ENCODE assay signal across 32 cellular contexts in genomic region chr6:124742971-124743370, GRCh38.
DNase-seq lines count a peak whose midpoint lies in the region; FAIRE-seq and TF ChIP-seq lines count a peak whose summit lies in the region.
"Had no signal": no experiment of that assay in that cellular context is flagged by ENCODE, and none has a peak within 500 bp of the region (broad histone marks: within the 10 kb centered on the region; RNA-seq: fewer than 3 reads in every experiment).

No MANE protein-coding gene starts in this region.

- no peak overlapping the region for H3K27ac Mint-ChIP-seq in CD4-positive, alpha-beta memory T cell
- H3K27ac Mint-ChIP-seq: CD8-positive, alpha-beta T cell; endodermal cell; naive thymus-derived CD8-positive, alpha-beta T cell; WTC11 had no signal

- H3K4me1 Mint-ChIP-seq in CD4-positive, alpha-beta memory T cell = no peaks in the 10 kb centered on the region
- H3K4me1 Mint-ChIP-seq: endodermal cell; naive thymus-derived CD8-positive, alpha-beta T cell; WTC11 had no signal

- H3K27ac ChIP-seq in CD4-positive, alpha-beta memory T cell (ENCODE audit: low read depth, low read length) = no peak overlapping the region
- H3K27ac ChIP-seq: PC-9, stomach, tibial artery had no signal

- intact Hi-C loops in posterior vena cava (cut with DNase I) = no loop called here
- intact Hi-C loops in CD4-positive, alpha-beta memory T cell (cut with micrococcal nuclease) = no loop called here

- peak; percentile 90 for FAIRE-seq in urothelium cell line (lab: Jason Lieb, UNC)
- FAIRE-seq: A204.1 had no signal

- H3K27me3 Mint-ChIP-seq in CD4-positive, alpha-beta memory T cell = peaks cover 0 to 1% of the 10 kb centered on the region in 2 donors
- H3K27me3 Mint-ChIP-seq: naive thymus-derived CD8-positive, alpha-beta T cell had no signal

- H3K36me3 Mint-ChIP-seq in CD4-positive, alpha-beta memory T cell = no peaks in the 10 kb centered on the region
- H3K36me3 Mint-ChIP-seq: CD8-positive, alpha-beta T cell; naive thymus-derived CD8-positive, alpha-beta T cell; WTC11 had no signal

- peak; percentile 9 for DNase-seq in NCI-H2196 (lab: John Stamatoyannopoulos, UW; ENCODE audit: unreplicated experiment)
- DNase-seq in NCI-H2196 treated with DMSO at 0.1 percent for 48 hours (lab: John Stamatoyannopoulos, UW; ENCODE audit: unreplicated experiment) = no peak
- peak; percentile 42 for DNase-seq in amniotic epithelial cell (ENCODE audit: low read depth)
- peak; percentile 12 for DNase-seq in fibroblast of villous mesenchyme (ENCODE audit: low read depth)
- DNase-seq in urothelium cell line (ENCODE audit: low spot score) = peak; percentile 52
- DNase-seq in posterior vena cava (ENCODE audit: low spot score) = no peak
- no peak for DNase-seq in CD4-positive, alpha-beta memory T cell
- no peak for DNase-seq in NK-92 (lab: John Stamatoyannopoulos, UW; ENCODE audit: unreplicated experiment)
- DNase-seq: activated CD4-positive, alpha-beta T cell treated with anti-CD3 and anti-CD28 coated beads, Interleukin-2, amount 50 U/mL, for 1 hour; activated T-cell treated with anti-CD3 and anti-CD28 coated beads, Interleukin-2, amount 50 U/mL, for 4 hours; AML-193; CD8-positive, alpha-beta T cell; cortex of kidney; endodermal cell; GDM1; H7; islet precursor cell; midbrain; naive thymus-derived CD8-positive, alpha-beta T cell; NCI-H1694; NCI-H2171 treated with DMSO at 0.1 percent for 48 hours; NCI-H524 treated with DMSO at 0.1 percent for 48 hours; NK-92 treated with Interleukin-12 subunit alpha and Interleukin-12 subunit beta, amount 100 ng/mL, for 24 hours; PC-9; SHP77 treated with DMSO at 0.1 percent for 48 hours; stimulated activated CD4-positive, alpha-beta T cell treated with anti-CD3 and anti-CD28 coated beads, Interleukin-1b, Interleukin-23, amount 100 ng/mL, for 48 hours; stimulated activated CD8-positive, alpha-beta memory T cell treated with anti-CD3 and anti-CD28 coated beads, Interleukin-4, amount 100 ng/mL, for 48 hours; stomach; tibial artery had no signal

- CTCF ChIA-PET in CD4-positive, alpha-beta memory T cell (lab: Charles Lee; ENCODE audit: partially characterized antibody) = no interaction called here

- no peak overlapping the region for H3K4me3 ChIP-seq in fibroblast of villous mesenchyme (ENCODE audit: low read depth, low read length)
- no peak overlapping the region for H3K4me3 ChIP-seq in CD4-positive, alpha-beta memory T cell (ENCODE audit: low read length in 2 of 2)
- H3K4me3 ChIP-seq: PC-9, smooth muscle cell, stomach, tibial artery had no signal

- H3K36me3 ChIP-seq in CD4-positive, alpha-beta memory T cell (ENCODE audit: insufficient read depth, low read length) = no peaks in the 10 kb centered on the region
- H3K36me3 ChIP-seq: stomach, tibial artery had no signal

- no peak for TF ChIP-seq CTCF in fibroblast of villous mesenchyme (IDR thresholded peaks at IDR 0.05; ENCODE audit: insufficient read depth, low read depth, low read length)

- POLR2A ChIA-PET in CD4-positive, alpha-beta memory T cell (lab: Charles Lee; ENCODE audit: partially characterized antibody) = no interaction called here

- H3K27me3 ChIP-seq in CD4-positive, alpha-beta memory T cell (ENCODE audit: insufficient read depth, low read length) = no peaks in the 10 kb centered on the region
- H3K27me3 ChIP-seq: stomach, tibial artery had no signal

- peaks cover 0 to 5% (median 0%) of the 10 kb centered on the region in 8 donors for H3K9me3 Mint-ChIP-seq in CD4-positive, alpha-beta memory T cell
- H3K9me3 Mint-ChIP-seq: activated T-cell treated with anti-CD3 and anti-CD28 coated beads, Interleukin-2, amount 50 U/mL, for 4 hours; CD8-positive, alpha-beta T cell; endodermal cell had no signal

- no peaks in the 10 kb centered on the region for H3K4me1 ChIP-seq in CD4-positive, alpha-beta memory T cell (ENCODE audit: insufficient read depth, low read length)
- H3K4me1 ChIP-seq: stomach, tibial artery had no signal

- H3K9me3 ChIP-seq in CD4-positive, alpha-beta memory T cell (ENCODE audit: control insufficient read depth in 1 of 2, low read length in 2 of 2) = no peaks in the 10 kb centered on the region
- H3K9me3 ChIP-seq: stomach, tibial artery had no signal

- H3K4me3 Mint-ChIP-seq in CD4-positive, alpha-beta memory T cell = no peak overlapping the region
- H3K4me3 Mint-ChIP-seq: activated T-cell treated with anti-CD3 and anti-CD28 coated beads, Interleukin-2, amount 50 U/mL, for 4 hours; CD8-positive, alpha-beta T cell; endodermal cell; naive thymus-derived CD8-positive, alpha-beta T cell; WTC11 had no signal

Comparison
In these comparisons a context has a peak if more than half of its experiments do, and no peak if none do; other contexts are left out.
1. DNase-seq: peak in NCI-H2196 (single experiment), amniotic epithelial cell (single experiment), fibroblast of villous mesenchyme (single experiment) and urothelium cell line (single experiment); none in NCI-H2196 treated with DMSO at 0.1 percent for 48 hours (single experiment), posterior vena cava (single experiment), CD4-positive, alpha-beta memory T cell (0 of 5) and NK-92 (single experiment).